In the genomic region with DNA sequence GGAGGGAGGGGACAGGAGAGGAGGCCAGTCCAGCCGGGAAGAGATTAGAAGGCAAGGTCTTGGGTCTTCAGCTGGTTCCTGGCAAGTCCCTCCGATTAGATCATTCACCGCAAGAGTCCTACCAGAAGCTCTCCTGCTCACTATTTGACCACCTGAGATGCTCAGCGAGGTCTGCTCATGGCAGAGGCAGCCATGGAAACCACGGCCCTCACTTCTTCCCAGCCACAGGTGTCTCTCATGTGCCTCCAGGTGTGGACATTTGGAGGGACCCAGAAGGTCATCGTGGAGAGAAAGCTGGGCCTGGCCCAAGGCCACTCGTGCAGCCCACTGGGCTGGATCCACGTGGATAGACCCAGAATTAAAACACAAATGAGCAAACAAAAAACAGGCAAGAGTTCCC, we compare ENCODE assay signal across 22 cellular contexts.
"Had no signal": no experiment of that assay in that cellular context is flagged by ENCODE, and none has a peak within 500 bp of the region (broad histone marks: within the 10 kb centered on the region; RNA-seq: fewer than 3 reads in every experiment).

No MANE protein-coding gene starts in this region.

- H3K9me3 ChIP-seq: MG63, Peyer's patch, SJSA1 had no signal

- H3K27ac Mint-ChIP-seq: activated CD4-positive, alpha-beta T cell treated with anti-CD3 and anti-CD28 coated beads, Interleukin-2, amount 10 ng/mL, durations not matched to agents 7 days and 5 days had no signal

- DNase-seq: activated CD4-positive, alpha-beta T cell treated with anti-CD3 and anti-CD28 coated beads, Interleukin-2, amount 10 ng/mL, durations not matched to agents 7 days and 5 days; activated CD4-positive, CD25-positive, alpha-beta regulatory T cell; activated CD8-positive, alpha-beta memory T cell treated with anti-CD3 and anti-CD28 coated beads for 24 hours; activated gamma-delta T cell treated with Interleukin-2 at 50 U/mL for 16 hours; activated naive CD4-positive, alpha-beta T cell treated with anti-CD3 and anti-CD28 coated beads, Interleukin-2, amount 50 U/mL, for 16 hours; activated T-cell treated with anti-CD3 and anti-CD28 coated beads, Interleukin-2, amount 50 U/mL, for 4 hours; amygdala; MG63; MV-4-11; NCI-H1092 treated with DMSO at 0.1 percent for 48 hours; NCI-H1417 treated with DMSO at 0.1 percent for 48 hours; NCI-H2029; NCI-H510A treated with DMSO at 0.1 percent for 48 hours; NCI-H69; SHP77; SW 1271; T-helper 9 cell had no signal

- H3K27ac ChIP-seq: KMS-11, Peyer's patch, SJSA1 had no signal

- H3K4me3 ChIP-seq: MG63, Peyer's patch, SJSA1 had no signal

- H3K36me3 Mint-ChIP-seq: brain had no signal

- H3K4me3 Mint-ChIP-seq: activated CD4-positive, alpha-beta T cell treated with anti-CD3 and anti-CD28 coated beads, Interleukin-2, amount 10 ng/mL, durations not matched to agents 7 days and 5 days; activated T-cell treated with anti-CD3 and anti-CD28 coated beads, Interleukin-2, amount 50 U/mL, for 4 hours; brain; central memory CD8-positive, alpha-beta T cell had no signal

- H3K9me3 Mint-ChIP-seq: activated CD4-positive, alpha-beta T cell treated with anti-CD3 and anti-CD28 coated beads, Interleukin-2, amount 10 ng/mL, durations not matched to agents 7 days and 5 days; activated T-cell treated with anti-CD3 and anti-CD28 coated beads, Interleukin-2, amount 50 U/mL, for 4 hours; central memory CD8-positive, alpha-beta T cell had no signal

- H3K27me3 Mint-ChIP-seq: activated CD4-positive, alpha-beta T cell treated with anti-CD3 and anti-CD28 coated beads, Interleukin-2, amount 10 ng/mL, durations not matched to agents 7 days and 5 days; central memory CD8-positive, alpha-beta T cell had no signal

- H3K36me3 ChIP-seq: MG63, Peyer's patch, SJSA1 had no signal

- H3K27me3 ChIP-seq: MG63, Peyer's patch, SJSA1 had no signal

- ATAC-seq: activated T-cell treated with anti-CD3 and anti-CD28 coated beads, Interleukin-2, amount 50 U/mL, for 4 hours had no signal
